1 cellular context compared by ENCODE assay signal in the genomic region with DNA sequence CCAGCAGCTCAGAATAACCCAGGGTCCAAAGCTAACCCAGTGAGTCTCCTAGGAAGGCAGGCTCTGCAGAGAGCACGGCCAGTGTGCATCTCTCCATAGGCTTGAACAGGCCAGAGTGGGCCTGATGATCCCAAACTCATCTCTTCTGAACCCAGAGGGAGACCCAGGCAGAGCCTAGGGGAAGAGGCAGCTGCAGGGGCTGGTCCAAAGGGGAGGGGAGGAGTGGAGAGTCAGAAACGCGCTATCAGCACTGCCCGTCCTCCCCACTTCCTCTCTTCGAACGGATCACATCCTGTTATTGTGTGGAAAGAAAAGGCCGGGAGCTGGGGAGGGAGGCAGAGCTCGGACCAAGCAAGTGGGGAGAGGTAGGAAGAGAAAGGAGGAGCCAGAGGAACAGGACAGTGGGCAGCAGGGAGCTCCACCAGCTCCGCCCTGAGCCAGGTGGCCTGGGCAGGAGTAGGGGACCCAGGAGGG.
TF ChIP-seq lines count a peak whose summit lies in the region.

No MANE protein-coding gene starts in this region.

TF ChIP-seq in H1, 55 proteins besides CTCF, POLR2A, EP300 and RAD21:
- TF ChIP-seq, protein P1, sequence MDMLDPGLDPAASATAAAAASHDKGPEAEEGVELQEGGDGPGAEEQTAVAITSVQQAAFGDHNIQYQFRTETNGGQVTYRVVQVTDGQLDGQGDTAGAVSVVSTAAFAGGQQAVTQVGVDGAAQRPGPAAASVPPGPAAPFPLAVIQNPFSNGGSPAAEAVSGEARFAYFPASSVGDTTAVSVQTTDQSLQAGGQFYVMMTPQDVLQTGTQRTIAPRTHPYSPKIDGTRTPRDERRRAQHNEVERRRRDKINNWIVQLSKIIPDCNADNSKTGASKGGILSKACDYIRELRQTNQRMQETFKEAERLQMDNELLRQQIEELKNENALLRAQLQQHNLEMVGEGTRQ (IDR thresholded peaks at IDR 0.05; ENCODE audit: low read length): no peak
- TF ChIP-seq TAF7 (optimal IDR thresholded peaks at IDR 0.05; ENCODE audit: borderline replicate concordance, low read depth, low read length) (no peak), YY1 (IDR thresholded peaks at IDR 0.05; ENCODE audit: low read depth, low read length) (no peak), RNF2 (IDR thresholded peaks at IDR 0.05; ENCODE audit: borderline replicate concordance, low read depth, low read length, missing control alignments, poor library complexity, severe bottlenecking) (no peak), HDAC6 (IDR thresholded peaks at IDR 0.05; ENCODE audit: low read depth, low read length) (no peak), CREB1 (IDR thresholded peaks at IDR 0.05) (no peak), BRCA1 (IDR thresholded peaks at IDR 0.05; ENCODE audit: low read depth, low read length) (no peak), SP2 (IDR thresholded peaks at IDR 0.05; ENCODE audit: low read length) (no peak), BACH1 (IDR thresholded peaks at IDR 0.05; ENCODE audit: low read length) (no peak), EGR1 (IDR thresholded peaks at IDR 0.05; ENCODE audit: borderline replicate concordance, low read depth, low read length) (no peak), CTBP2 (IDR thresholded peaks at IDR 0.05; ENCODE audit: borderline replicate concordance, insufficient read depth, insufficient read length, low read length) (no peak), EZH2 (IDR thresholded peaks at IDR 0.05; ENCODE audit: low read depth, low read length, severe bottlenecking) (no peak), KDM1A (IDR thresholded peaks at IDR 0.05; ENCODE audit: borderline replicate concordance, low read length) (no peak)
- TF ChIP-seq, protein P2, sequence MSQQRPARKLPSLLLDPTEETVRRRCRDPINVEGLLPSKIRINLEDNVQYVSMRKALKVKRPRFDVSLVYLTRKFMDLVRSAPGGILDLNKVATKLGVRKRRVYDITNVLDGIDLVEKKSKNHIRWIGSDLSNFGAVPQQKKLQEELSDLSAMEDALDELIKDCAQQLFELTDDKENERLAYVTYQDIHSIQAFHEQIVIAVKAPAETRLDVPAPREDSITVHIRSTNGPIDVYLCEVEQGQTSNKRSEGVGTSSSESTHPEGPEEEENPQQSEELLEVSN (IDR thresholded peaks at IDR 0.05): no peak
